ENCODE assay signal across 10 cellular contexts in genomic region chr3:105764378-105765376, GRCh38.
DNase-seq lines count a peak whose midpoint lies in the region; ATAC-seq and TF ChIP-seq lines count a peak whose summit lies in the region.
"Had no signal": no experiment of that assay in that cellular context is flagged by ENCODE, and none has a peak within 500 bp of the region (broad histone marks: within the 10 kb centered on the region; RNA-seq: fewer than 3 reads in every experiment).

No MANE protein-coding gene starts in this region.

- peak overlapping the region; percentile 22 to 56 (median 44); a peak in 20 of 22 replicates for H3K4me2 ChIP-seq in BLaER1 treated with 17β-estradiol and CSF1 and Interleukin-3, amounts not matched to agents 10 nM and 100 nM

- H3K27ac Mint-ChIP-seq in activated T-helper 2 cell treated with anti-CD3 and anti-CD28 coated beads, Interferon-gamma antibody, Interleukin-2, Interleukin-4, amounts not matched to agents 10 μg/mL and 5 μg/mL and 100 μg/mL, durations not matched to agents 14 hours and 24 hours and 36 hours = peak overlapping the region; percentile 92
- H3K27ac Mint-ChIP-seq in chondrocyte (ENCODE audit: unreplicated experiment) = no peak overlapping the region

- H3K9ac ChIP-seq in BLaER1 treated with 17β-estradiol and CSF1 and Interleukin-3, amounts not matched to agents 10 nM and 100 nM = peak overlapping the region in 3 of 11 experiments; percentile 1 to 30 (median 26); a peak in 4 of 22 replicates

- peak overlapping the region in 10 of 11 experiments; percentile 28 to 69 (median 59); a peak in 19 of 22 replicates for H3K27ac ChIP-seq in BLaER1 treated with 17β-estradiol and CSF1 and Interleukin-3, amounts not matched to agents 10 nM and 100 nM
- H3K27ac ChIP-seq in KOPT-K1 (ENCODE audit: low read depth, low read length, poor library complexity, severe bottlenecking) = peak overlapping the region; percentile 11

- H3K4me3 Mint-ChIP-seq in activated T-helper 2 cell treated with anti-CD3 and anti-CD28 coated beads, Interferon-gamma antibody, Interleukin-2, Interleukin-4, amounts not matched to agents 10 μg/mL and 5 μg/mL and 100 μg/mL, durations not matched to agents 14 hours and 24 hours and 36 hours (ENCODE audit: low read depth) = peak overlapping the region; percentile 55
- no peak overlapping the region for H3K4me3 Mint-ChIP-seq in chondrocyte (ENCODE audit: unreplicated experiment)

- peaks cover 32% of the 10 kb centered on the region for H3K9me3 Mint-ChIP-seq in activated T-helper 2 cell treated with anti-CD3 and anti-CD28 coated beads, Interferon-gamma antibody, Interleukin-2, Interleukin-4, amounts not matched to agents 10 μg/mL and 5 μg/mL and 100 μg/mL, durations not matched to agents 14 hours and 24 hours and 36 hours
- H3K9me3 Mint-ChIP-seq in chondrocyte (ENCODE audit: low read depth) = peaks cover 14% of the 10 kb centered on the region

- TF ChIP-seq CTCF in chondrocyte (IDR thresholded peaks at IDR 0.05) = no peak

- H3K27me3 Mint-ChIP-seq in activated T-helper 2 cell treated with anti-CD3 and anti-CD28 coated beads, Interferon-gamma antibody, Interleukin-2, Interleukin-4, amounts not matched to agents 10 μg/mL and 5 μg/mL and 100 μg/mL, durations not matched to agents 14 hours and 24 hours and 36 hours (ENCODE audit: low read depth) = no peaks in the 10 kb centered on the region
- no peaks in the 10 kb centered on the region for H3K27me3 Mint-ChIP-seq in chondrocyte (ENCODE audit: low read depth)

- peaks cover 58% of the 10 kb centered on the region for H3K4me1 Mint-ChIP-seq in activated T-helper 2 cell treated with anti-CD3 and anti-CD28 coated beads, Interferon-gamma antibody, Interleukin-2, Interleukin-4, amounts not matched to agents 10 μg/mL and 5 μg/mL and 100 μg/mL, durations not matched to agents 14 hours and 24 hours and 36 hours (ENCODE audit: low read depth)
- H3K4me1 Mint-ChIP-seq in chondrocyte (ENCODE audit: low read depth) = no peaks in the 10 kb centered on the region

- peaks cover 84% of the 10 kb centered on the region for H3K36me3 Mint-ChIP-seq in activated T-helper 2 cell treated with anti-CD3 and anti-CD28 coated beads, Interferon-gamma antibody, Interleukin-2, Interleukin-4, amounts not matched to agents 10 μg/mL and 5 μg/mL and 100 μg/mL, durations not matched to agents 14 hours and 24 hours and 36 hours (ENCODE audit: low read depth)
- peaks cover 17% of the 10 kb centered on the region for H3K36me3 Mint-ChIP-seq in chondrocyte (ENCODE audit: low read depth)

- no peak for DNase-seq in activated T-helper 2 cell treated with anti-CD3 and anti-CD28 coated beads, Interferon-gamma antibody, Interleukin-2, Interleukin-4, amounts not matched to agents 10 μg/mL and 5 μg/mL and 100 μg/mL, durations not matched to agents 14 hours and 24 hours and 36 hours (ENCODE audit: low spot score)
- DNase-seq in chondrocyte (ENCODE audit: low spot score) = no peak
- no peak for DNase-seq in posterior cingulate gyrus
- DNase-seq: hypothalamus, NCI-H69 had no signal

- peaks cover 33 to 47% (median 42%) of the 10 kb centered on the region in 11 experiments for H3K9me3 ChIP-seq in BLaER1 treated with 17β-estradiol and CSF1 and Interleukin-3, amounts not matched to agents 10 nM and 100 nM (replicated peaks in 1 of 11)
- peaks cover 31% of the 10 kb centered on the region for H3K9me3 ChIP-seq in KOPT-K1 (ENCODE audit: insufficient read depth, low read length, poor library complexity, severe bottlenecking)

- ATAC-seq in GM19351 (IDR thresholded peaks at IDR 0.05; ENCODE audit: unreplicated experiment) (peak; percentile 75), GM18520 (IDR thresholded peaks at IDR 0.05; ENCODE audit: unreplicated experiment) (no peak), GM21737 (IDR thresholded peaks at IDR 0.05; ENCODE audit: unreplicated experiment) (no peak)

- peaks cover 31 to 52% (median 40%) of the 10 kb centered on the region in 11 experiments for H3K36me3 ChIP-seq in BLaER1 treated with 17β-estradiol and CSF1 and Interleukin-3, amounts not matched to agents 10 nM and 100 nM
- H3K36me3 ChIP-seq in KOPT-K1 (ENCODE audit: insufficient read depth, low read length) = no peaks in the 10 kb centered on the region

- peaks cover 17 to 43% (median 30%) of the 10 kb centered on the region in 10 experiments for H3K4me1 ChIP-seq in BLaER1 treated with 17β-estradiol and CSF1 and Interleukin-3, amounts not matched to agents 10 nM and 100 nM

- peaks cover 0 to 42% (median 0%) of the 10 kb centered on the region in 11 experiments; a peak in 2 of 22 replicates for H4K20me1 ChIP-seq in BLaER1 treated with 17β-estradiol and CSF1 and Interleukin-3, amounts not matched to agents 10 nM and 100 nM

- intact Hi-C loops in activated T-helper 2 cell treated with anti-CD3 and anti-CD28 coated beads, Interferon-gamma antibody, Interleukin-2, Interleukin-4, amounts not matched to agents 10 μg/mL and 5 μg/mL and 100 μg/mL, durations not matched to agents 14 hours and 24 hours and 36 hours (cut with micrococcal nuclease) = loop anchor here (1.0 to 5.0 kb wide), 3 partner anchors 10 to 568 kb away; no protein-coding TSS in a partner anchor
- intact Hi-C loops in posterior cingulate gyrus (cut with DNase I) = no loop called here

- H3K27me3 ChIP-seq in BLaER1 treated with 17β-estradiol and CSF1 and Interleukin-3, amounts not matched to agents 10 nM and 100 nM = no peaks in the 10 kb centered on the region

- no peak overlapping the region for H3K4me3 ChIP-seq in BLaER1 treated with 17β-estradiol and CSF1 and Interleukin-3, amounts not matched to agents 10 nM and 100 nM
